8 cellular contexts compared by ENCODE assay signal in the genomic region with DNA sequence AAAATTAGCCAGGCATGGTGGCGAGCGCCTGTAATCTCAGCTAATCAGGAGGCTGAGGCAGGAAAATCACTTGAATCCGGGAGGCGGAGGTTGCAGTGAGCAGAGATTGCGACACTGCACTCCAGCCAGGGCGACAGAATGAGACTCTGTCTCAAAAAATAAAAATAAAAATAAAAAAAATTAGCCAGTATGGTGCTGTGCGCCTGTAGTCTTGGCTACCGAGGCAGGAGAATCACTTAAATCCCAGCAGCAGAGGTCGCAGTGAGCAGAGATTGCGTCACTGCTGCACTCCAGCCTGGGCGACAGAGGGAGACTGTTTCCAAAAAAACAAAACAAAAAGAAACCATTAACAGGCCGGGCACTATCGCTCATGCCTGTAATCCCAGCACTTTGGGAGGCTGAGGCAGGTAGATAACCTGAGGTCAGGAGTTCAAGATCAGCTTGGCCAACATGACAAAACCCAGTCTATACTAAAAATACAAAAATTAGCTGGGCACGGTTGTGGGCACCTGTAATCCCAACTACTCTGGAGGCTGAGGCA. TPM values are rescaled to one million over a fixed set of nuclear protein-coding genes. Genes with fewer than 3 reads are reported as not detected.
DNase-seq lines count a peak whose midpoint lies in the region; TF ChIP-seq lines count a peak whose summit lies in the region.
"Not testable (repeated sequence)": the region's sequence is repeated elsewhere in the genome, so short reads cannot be mapped to it uniquely, and the experiment has no call there.

No MANE protein-coding gene starts in this region.

- not testable (repeated sequence) for H3K56ac ChIP-seq in mesendoderm (ENCODE audit: low read length)

- H3K27me3 ChIP-seq in mesendoderm (ENCODE audit: insufficient read depth, low read length, poor library complexity): not testable (repeated sequence)

- H3K4me3 ChIP-seq in fibroblast of the aortic adventitia (ENCODE audit: low read depth, low read length); mesendoderm (ENCODE audit: low read length): not testable (repeated sequence)

- H3K23ac ChIP-seq in mesendoderm (ENCODE audit: low read length): not testable (repeated sequence)

- DNase-seq in AG08396 (ENCODE audit: low spot score) (peak; percentile 65), NCI-H2029 treated with DMSO at 0.1 percent for 48 hours (lab: John Stamatoyannopoulos, UW) (peak; percentile 31), UCSD-AML1 (lab: John Stamatoyannopoulos, UW; ENCODE audit: unreplicated experiment) (peak; percentile 28), anterior cingulate cortex (lab: John Stamatoyannopoulos, UW) (peak in 39 of 58 donors; percentile 4 to 72 (median 34)), fibroblast of the aortic adventitia (ENCODE audit: low read depth) (peak; percentile 84), mesendoderm (peak; percentile 87)
- not testable (repeated sequence) for DNase-seq in GM13976 (ENCODE audit: low spot score)
- peak; percentile 28 for DNase-seq in stimulated activated CD4-positive, alpha-beta T cell treated with anti-CD3 and anti-CD28 coated beads, Interleukin-12 subunit alpha, Interleukin-12 subunit beta, amount 100 ng/mL, for 4 hours

- H2BK15ac ChIP-seq in mesendoderm (replicated peaks; ENCODE audit: low read depth): not testable (repeated sequence)

- H3K36me3 ChIP-seq in mesendoderm (ENCODE audit: control insufficient read depth, insufficient read depth, low read length): not testable (repeated sequence)

- H3K4ac ChIP-seq in mesendoderm (ENCODE audit: low read depth, low read length): not testable (repeated sequence)

- not testable (repeated sequence) for H3K79me2 ChIP-seq in mesendoderm (ENCODE audit: control insufficient read depth, insufficient read depth, low read length)

- not testable (repeated sequence) for H3K4me1 ChIP-seq in mesendoderm (ENCODE audit: control insufficient read depth, low read depth, low read length)

- H3K27ac ChIP-seq in mesendoderm (ENCODE audit: low read depth, low read length): not testable (repeated sequence)

- in situ Hi-C loops in GM13976 (cut with MboI; ENCODE audit: low sequenced_read_pairs, unreplicated experiment): not testable (repeated sequence)

- WGBS in mesendoderm (ENCODE audit: extremely low coverage, insufficient coverage, low lambda C conversion rate): no CpG with 5 or more reads among the region's 14 CpGs

- H2BK5ac ChIP-seq in mesendoderm (ENCODE audit: low read length): not testable (repeated sequence)

- not testable (repeated sequence) for H2BK120ac ChIP-seq in mesendoderm (ENCODE audit: low read depth, low read length)

- H3K79me1 ChIP-seq in mesendoderm (ENCODE audit: low read length): not testable (repeated sequence)

- TF ChIP-seq CTCF in GM13976 (IDR thresholded peaks at IDR 0.05; ENCODE audit: borderline replicate concordance, control extremely low read depth, extremely low read depth, insufficient read depth, missing control alignments) (peak; percentile 25), fibroblast of the aortic adventitia (IDR thresholded peaks at IDR 0.05; ENCODE audit: insufficient read depth, low read length) (peak; percentile 84)

- not testable (repeated sequence) for H2AK5ac ChIP-seq in mesendoderm (ENCODE audit: low read length)

- H3K18ac ChIP-seq in mesendoderm (ENCODE audit: low read length): not testable (repeated sequence)

- H4K5ac ChIP-seq in mesendoderm (ENCODE audit: low read length): not testable (repeated sequence)

- not testable (repeated sequence) for H3K9ac ChIP-seq in mesendoderm (ENCODE audit: low read length)

- not testable (repeated sequence) for H3K4me2 ChIP-seq in mesendoderm (ENCODE audit: low read length)

- not testable (repeated sequence) for H4K8ac ChIP-seq in mesendoderm (ENCODE audit: low read depth, low read length)

RNA-seq across cellular contexts. Expression of a gene that starts 33.4 kb away (rescaled TPM):
- not detected in 2 replicates for total RNA-seq in fibroblast of the aortic adventitia (ENCODE audit: low replicate concordance)
- polyA plus RNA-seq in mesendoderm (2013, experiment 1 of 2): 0.07 TPM
- 0.13 TPM for polyA plus RNA-seq in mesendoderm (2013, experiment 2 of 2)

RNA-seq across cellular contexts. Expression of a gene that starts 41.8 kb away (rescaled TPM):
- 6.5 and 11.8 TPM in 2 replicates for total RNA-seq in fibroblast of the aortic adventitia (ENCODE audit: low replicate concordance)
- 16.2 TPM for polyA plus RNA-seq in mesendoderm (2013, experiment 1 of 2)
- polyA plus RNA-seq in mesendoderm (2013, experiment 2 of 2): 16.3 TPM

RNA-seq across cellular contexts. Expression of a gene that starts 41.8 kb away (rescaled TPM):
- total RNA-seq in fibroblast of the aortic adventitia (ENCODE audit: low replicate concordance): 0.82 and 4.4 TPM in 2 replicates
- polyA plus RNA-seq in mesendoderm (2013, experiment 1 of 2): 2.1 TPM
- 2.2 TPM for polyA plus RNA-seq in mesendoderm (2013, experiment 2 of 2)

RNA-seq across cellular contexts. Expression of a gene that starts 46.5 kb away (rescaled TPM):
- not detected in 2 replicates for total RNA-seq in fibroblast of the aortic adventitia (ENCODE audit: low replicate concordance)
- 0.14 TPM for polyA plus RNA-seq in mesendoderm (2013, experiment 1 of 2)
- 0.25 TPM for polyA plus RNA-seq in mesendoderm (2013, experiment 2 of 2)

RNA-seq across cellular contexts. Expression of a gene that starts 55.4 kb away (rescaled TPM):
- total RNA-seq in fibroblast of the aortic adventitia (ENCODE audit: low replicate concordance): 3.6 and 11.6 TPM in 2 replicates
- 10.5 TPM for polyA plus RNA-seq in mesendoderm (2013, experiment 1 of 2)
- polyA plus RNA-seq in mesendoderm (2013, experiment 2 of 2): 11.0 TPM
